Comparison of ENCODE assay signal across 2 cellular contexts in the genomic region with DNA sequence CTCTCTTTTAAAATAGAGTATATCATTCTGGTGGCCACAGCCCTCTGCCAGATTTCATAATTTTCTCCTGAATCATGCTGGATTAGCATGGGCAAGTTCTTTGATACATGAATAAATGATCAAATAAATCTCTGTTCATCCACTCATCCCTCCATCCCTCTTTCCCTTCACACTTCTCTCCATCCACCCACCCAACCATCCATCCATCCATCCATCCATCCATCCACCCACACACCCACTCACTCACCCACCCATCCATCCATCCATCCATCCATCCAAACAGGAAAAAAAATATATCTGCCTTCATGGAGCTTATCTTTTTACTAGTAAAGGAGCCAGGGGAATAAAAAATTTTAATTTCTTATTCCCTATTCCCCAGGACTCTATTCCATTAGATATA.
TF ChIP-seq lines count a peak whose summit lies in the region.

No MANE protein-coding gene starts in this region.

TF ChIP-seq in HEK293, 187 proteins besides CTCF, POLR2A, EP300 and RAD21:
- TF ChIP-seq HOXC10 (CRISPR knock-in tag; IDR thresholded peaks at IDR 0.05) = no peak
- no peak for TF ChIP-seq ZNF175 (tag by site-specific recombination; IDR thresholded peaks at IDR 0.05)
- TF ChIP-seq ZNF366 (tag by site-specific recombination; conservative IDR thresholded peaks at IDR 0.05) = peak; percentile 77
- TF ChIP-seq ZNF626 (tag by site-specific recombination; IDR thresholded peaks at IDR 0.05) = no peak
- TF ChIP-seq ZFHX2 (tag by site-specific recombination; conservative IDR thresholded peaks at IDR 0.05) = peak; percentile 54
- TF ChIP-seq EGR2 (tag by site-specific recombination; IDR thresholded peaks at IDR 0.05; ENCODE audit: low read depth) = peak; percentile 85

TF ChIP-seq in K562, 482 proteins besides CTCF, POLR2A, EP300 and RAD21:
- TF ChIP-seq RAD51 (IDR thresholded peaks at IDR 0.05; ENCODE audit: borderline replicate concordance, low read depth) (no peak), EGR1 (conservative IDR thresholded peaks at IDR 0.05) (0 out of 2 replicates have a peak, but pooled peaks have one; percentile 21)
